In the genomic region with DNA sequence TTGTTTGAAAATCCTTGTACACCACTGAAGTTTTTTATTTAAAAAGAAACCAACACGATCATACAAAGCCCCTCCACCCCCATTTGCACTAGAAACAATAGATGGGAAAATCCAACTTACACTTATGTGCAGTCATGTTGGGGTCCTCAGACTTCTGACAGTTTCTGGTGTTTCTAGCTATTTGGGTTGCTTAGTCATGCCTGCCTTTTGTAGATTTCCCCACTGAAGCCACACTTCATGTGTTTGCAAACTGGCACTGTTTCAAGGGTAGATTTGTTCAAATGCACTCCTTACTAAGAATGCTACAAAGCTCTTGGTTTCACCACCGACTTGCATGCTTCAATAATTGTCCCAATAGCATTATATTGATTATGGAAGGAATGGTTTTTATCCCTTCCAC, we compare ENCODE assay signal across 1 cellular context.
TF ChIP-seq lines count a peak whose summit lies in the region.

No MANE protein-coding gene starts in this region.

TF ChIP-seq in GM23338, 12 proteins besides CTCF, POLR2A, EP300 and RAD21 (continued from another document):
- TF ChIP-seq ZNF462 (CRISPR knock-in tag; IDR thresholded peaks at IDR 0.05) (no peak), EZH2phosphoT487 (IDR thresholded peaks at IDR 0.05; ENCODE audit: unreplicated experiment) (no peak), REST (IDR thresholded peaks at IDR 0.05; ENCODE audit: unreplicated experiment) (no peak), POLR2AphosphoS5 (IDR thresholded peaks at IDR 0.05; ENCODE audit: low read depth) (no peak), NANOG (IDR thresholded peaks at IDR 0.05; ENCODE audit: borderline replicate concordance) (no peak), STAT1 (IDR thresholded peaks at IDR 0.05; ENCODE audit: unreplicated experiment) (no peak), ZNF331 (CRISPR knock-in tag; IDR thresholded peaks at IDR 0.05; ENCODE audit: low read depth) (no peak)
